Comparison of ENCODE assay signal across 8 cellular contexts in genomic region chr1:111448482-111448917, GRCh38.
A peak's percentile ranks its signal among the peaks of the same experiment; 100 is the strongest.
DNase-seq lines count a peak whose midpoint lies in the region; ATAC-seq, FAIRE-seq and TF ChIP-seq lines count a peak whose summit lies in the region.

No MANE protein-coding gene starts in this region.

- peaks cover 48% of the 10 kb centered on the region for H3K4me1 ChIP-seq in BLaER1
- H3K4me1 ChIP-seq in iPS-18a (ENCODE audit: control insufficient read depth, low read depth, low read length): peaks cover 12% of the 10 kb centered on the region

- H3K9ac ChIP-seq in BLaER1: peak overlapping the region; percentile 95
- H3K9ac ChIP-seq in iPS-18a (ENCODE audit: low read length): peak overlapping the region; percentile 97

- H3K4me3 ChIP-seq in BLaER1: peak overlapping the region; percentile 89
- H3K4me3 ChIP-seq in LNCaP clone FGC (ENCODE audit: low read depth, low read length): peak overlapping the region; percentile 83
- peak overlapping the region; percentile 100 for H3K4me3 ChIP-seq in iPS-18a (ENCODE audit: low read length)

- DNase-seq in LNCaP clone FGC (ENCODE audit: low read depth) (no peak), D721Med (ENCODE audit: insufficient read length, low spot score) (no peak)
- DNase-seq in stimulated activated CD4-positive, alpha-beta T cell treated with anti-CD3 and anti-CD28 coated beads, Interleukin-1b, Interleukin-23, amount 100 ng/mL, for 4 hours (ENCODE audit: low read depth in 2 of 2): peak; percentile 7 to 22

- no peak for FAIRE-seq in D721Med (lab: Jason Lieb, UNC)

- H3K27ac ChIP-seq in BLaER1 (peak overlapping the region; percentile 92), iPS-18a (ENCODE audit: low read length) (peak overlapping the region; percentile 54)

- H3K9me3 ChIP-seq in BLaER1 (no peaks in the 10 kb centered on the region), iPS-18a (ENCODE audit: control insufficient read depth, low read depth, low read length) (no peaks in the 10 kb centered on the region)

- H3K27me3 ChIP-seq in BLaER1: no peaks in the 10 kb centered on the region
- H3K27me3 ChIP-seq in iPS-18a (ENCODE audit: control insufficient read depth, insufficient read depth, low read length): no peaks in the 10 kb centered on the region

- TF ChIP-seq CTCF in LNCaP clone FGC (IDR thresholded peaks at IDR 0.05; ENCODE audit: control insufficient read depth, extremely low read depth, insufficient read depth) (no peak), D721Med (IDR thresholded peaks at IDR 0.05; ENCODE audit: insufficient read depth, missing control alignments) (no peak)

- peak overlapping the region; percentile 100 for H3K4me3 Mint-ChIP-seq in activated naive CD8-positive, alpha-beta T cell

- H3K9me3 Mint-ChIP-seq in activated naive CD8-positive, alpha-beta T cell (ENCODE audit: low read depth): no peaks in the 10 kb centered on the region

- peaks cover 70% of the 10 kb centered on the region for H3K36me3 ChIP-seq in BLaER1
- peaks cover 36% of the 10 kb centered on the region for H3K36me3 ChIP-seq in iPS-18a (ENCODE audit: control insufficient read depth, low read depth, low read length)

- H3K36me3 Mint-ChIP-seq in activated naive CD8-positive, alpha-beta T cell: peaks cover 27% of the 10 kb centered on the region

- H3K4me2 ChIP-seq in BLaER1: peak overlapping the region; percentile 93

- ATAC-seq in GM21360 (IDR thresholded peaks at IDR 0.05; ENCODE audit: unreplicated experiment) (peak; percentile 26), HG03342 (IDR thresholded peaks at IDR 0.05; ENCODE audit: unreplicated experiment) (no peak)

- H3K27me3 Mint-ChIP-seq in activated naive CD8-positive, alpha-beta T cell: no peaks in the 10 kb centered on the region

- H4K20me1 ChIP-seq in BLaER1: peaks cover 28% of the 10 kb centered on the region

- H3K4me1 Mint-ChIP-seq in activated naive CD8-positive, alpha-beta T cell (ENCODE audit: low read depth): peaks cover 78% of the 10 kb centered on the region

- peak overlapping the region; percentile 99 for H3K27ac Mint-ChIP-seq in activated naive CD8-positive, alpha-beta T cell

Comparison
In these comparisons a context has a peak if more than half of its experiments do, and no peak if none do; other contexts are left out.
1. DNase-seq: peak in stimulated activated CD4-positive, alpha-beta T cell treated with anti-CD3 and anti-CD28 coated beads, Interleukin-1b, Interleukin-23, amount 100 ng/mL, for 4 hours (2 of 2); none in LNCaP clone FGC (single experiment) and D721Med (single experiment).
2. Peak in every context shown above with its lines, with median percentiles within 50 percentile points of each other: H3K4me3 ChIP-seq.